Comparison of ENCODE assay signal across 24 cellular contexts in genomic region chr18:24831091-24831490, GRCh38.
DNase-seq lines count a peak whose midpoint lies in the region; ATAC-seq, FAIRE-seq and TF ChIP-seq lines count a peak whose summit lies in the region.
"Had no signal": no experiment of that assay in that cellular context is flagged by ENCODE, and none has a peak within 500 bp of the region (broad histone marks: within the 10 kb centered on the region; RNA-seq: fewer than 3 reads in every experiment).

No MANE protein-coding gene starts in this region.

- TF ChIP-seq RAD21 in IMR-90 (IDR thresholded peaks at IDR 0.05; ENCODE audit: low read length): no peak

- H3K4ac ChIP-seq in IMR-90 (ENCODE audit: low read depth, low read length): peak overlapping the region; percentile 29; the same call in 1 of the 2 replicates

- no peak overlapping the region for H4K8ac ChIP-seq in IMR-90 (ENCODE audit: low read depth in 2 of 2, low read length in 2 of 2)

- ATAC-seq in IMR-90 (ENCODE audit: low read depth) (no peak), GM18505 (IDR thresholded peaks at IDR 0.05; ENCODE audit: unreplicated experiment) (no peak)
- no peak for ATAC-seq in natural killer cell treated with Interleukin-12 subunit alpha and Interleukin-12 subunit beta and Interleukin-15 and Interleukin-18, amount 100 ng/mL, for 72 hours
- ATAC-seq: HCT116, K562 had no signal

- H3K4me1 ChIP-seq in IMR-90 (ENCODE audit: control insufficient read depth, insufficient read depth, low read length) (peaks cover 10% of the 10 kb centered on the region; the same call in 1 of the 2 replicates), endothelial cell of umbilical vein (ENCODE audit: control insufficient read depth, extremely low read depth, insufficient read depth, low read length) (peaks cover 37% of the 10 kb centered on the region)

- no peak overlapping the region for H2AK9ac ChIP-seq in IMR-90 (replicated peaks; ENCODE audit: low read depth, low read length, poor library complexity)

- H4K20me1 ChIP-seq in IMR-90 (ENCODE audit: insufficient read depth, low read length) (no peaks in the 10 kb centered on the region), endothelial cell of umbilical vein (replicated peaks; ENCODE audit: control insufficient read depth, extremely low read depth, insufficient read depth, low read length) (no peaks in the 10 kb centered on the region)

- no peaks in the 10 kb centered on the region for H3K79me2 ChIP-seq in endothelial cell of umbilical vein (ENCODE audit: control insufficient read depth, insufficient read depth, low read length)

- H3K36me3 ChIP-seq in IMR-90 (ENCODE audit: control insufficient read depth, insufficient read depth, low read length) (no peaks in the 10 kb centered on the region), endothelial cell of umbilical vein (ENCODE audit: control insufficient read depth in 2 of 2, extremely low read depth in 1 of 2, insufficient read depth in 2 of 2, low read length in 2 of 2) (no peaks in the 10 kb centered on the region)

- H3K27ac ChIP-seq in IMR-90 (ENCODE audit: insufficient read depth, low read length) (no peak overlapping the region), endothelial cell of umbilical vein (ENCODE audit: insufficient read depth, low read depth, low read length) (peak overlapping the region; percentile 76)
- H3K27ac ChIP-seq: C4-2B, HL-60 had no signal

- dilution Hi-C loops in IMR-90 (cut with HindIII; ENCODE audit: low sequenced_read_pairs, unreplicated experiment) (no loop called here), endothelial cell of umbilical vein (cut with MboI; ENCODE audit: extremely low pct_ligation_motif_present, low sequenced_read_pairs) (no loop called here)

- H2BK5ac ChIP-seq in IMR-90 (ENCODE audit: low read depth, low read length, poor library complexity, severe bottlenecking): no peak overlapping the region

- no peak overlapping the region for H4K5ac ChIP-seq in IMR-90 (ENCODE audit: low read depth, low read length)

- no peak overlapping the region for H3K23ac ChIP-seq in IMR-90 (ENCODE audit: low read depth, low read length)

- H3K9me1 ChIP-seq in IMR-90 (ENCODE audit: insufficient read depth, low read length) (no peaks in the 10 kb centered on the region), endothelial cell of umbilical vein (replicated peaks; ENCODE audit: control insufficient read depth, extremely low read depth, insufficient read depth, low read length) (no peaks in the 10 kb centered on the region)

- H3K27ac Mint-ChIP-seq in brain: peak overlapping the region in 3 of 5 experiments; percentile 2 to 50 (median 32)
- H3K27ac Mint-ChIP-seq in natural killer cell treated with Interleukin-12 subunit alpha and Interleukin-12 subunit beta and Interleukin-15 and Interleukin-18, amount 100 ng/mL, for 72 hours: no peak overlapping the region
- H3K27ac Mint-ChIP-seq: CD4-positive, alpha-beta T cell; GM23338; HFFc6 had no signal

- H3K79me1 ChIP-seq in IMR-90 (ENCODE audit: low read depth in 1 of 2, low read length in 2 of 2): no peaks in the 10 kb centered on the region

- H3K4me3 ChIP-seq in IMR-90 (ENCODE audit: insufficient read depth, low read depth, low read length): no peak overlapping the region
- H3K4me3 ChIP-seq in endothelial cell of umbilical vein (replicated peaks in 1 of 3; ENCODE audit: insufficient read depth in 1 of 3, low read depth in 1 of 3, low read length in 3 of 3): no peak overlapping the region
- H3K4me3 ChIP-seq: GM23338, K562 had no signal

- H3K4me1 Mint-ChIP-seq in brain: peaks cover 35% of the 10 kb centered on the region
- H3K4me1 Mint-ChIP-seq in natural killer cell treated with Interleukin-12 subunit alpha and Interleukin-12 subunit beta and Interleukin-15 and Interleukin-18, amount 100 ng/mL, for 72 hours (ENCODE audit: low read depth in 2 of 2): no peaks in the 10 kb centered on the region

- FAIRE-seq in endothelial cell of umbilical vein (lab: Jason Lieb, UNC): no peak
- FAIRE-seq: A204.1, D721Med, GM12891, GM18507, K562 had no signal

- no peak overlapping the region for H2BK15ac ChIP-seq in IMR-90 (ENCODE audit: low read depth, low read length)

- intact Hi-C loops in IMR-90 (cut with micrococcal nuclease): no loop called here
- intact Hi-C loops in endothelial cell of umbilical vein (cut with micrococcal nuclease): loop anchor here (1.0 kb wide), 2 partner anchors 17 to 521 kb away; partner anchors contain the start of gene ZNF521

- H3K9ac ChIP-seq in IMR-90 (ENCODE audit: low read depth, low read length): no peak overlapping the region
- peak overlapping the region; percentile 45 for H3K9ac ChIP-seq in endothelial cell of umbilical vein (replicated peaks; ENCODE audit: extremely low read depth, insufficient read depth, low read length)

- POLR2A ChIA-PET in IMR-90 (lab: Charles Lee; ENCODE audit: unreplicated experiment) (no interaction called here), endothelial cell of umbilical vein (lab: Charles Lee) (interaction anchor here (0.6 to 1.2 kb wide), 3 partner anchors 30 to 408 kb away, joined by 3 to 8 read pairs (median 4); no protein-coding TSS in a partner anchor)

- H3K4me2 ChIP-seq in IMR-90 (ENCODE audit: low read depth, low read length): no peak overlapping the region
- peak overlapping the region; percentile 40 for H3K4me2 ChIP-seq in endothelial cell of umbilical vein (ENCODE audit: insufficient read depth, low read length)
- H3K4me2 ChIP-seq: GM23338 had no signal

- TF ChIP-seq CTCF in IMR-90 (conservative IDR thresholded peaks at IDR 0.05; ENCODE audit: low read depth, low read length) (no peak), brain (conservative IDR thresholded peaks at IDR 0.05) (no peak), endothelial cell of umbilical vein (IDR thresholded peaks at IDR 0.05; ENCODE audit: extremely low read depth in 1 of 2, insufficient read depth in 1 of 2, low read depth in 1 of 2, low read length in 2 of 2) (no peak)

- no peak overlapping the region for H2BK20ac ChIP-seq in IMR-90 (ENCODE audit: low read depth, low read length)

- 0 out of 2 replicates have a peak overlapping the region, but pooled peaks have one; percentile 12 for H2AK5ac ChIP-seq in IMR-90 (ENCODE audit: low read depth, low read length)

- H3K18ac ChIP-seq in IMR-90 (ENCODE audit: low read depth, low read length): no peak overlapping the region

- no peaks in the 10 kb centered on the region for H3K36me3 Mint-ChIP-seq in brain
- H3K36me3 Mint-ChIP-seq in natural killer cell treated with Interleukin-12 subunit alpha and Interleukin-12 subunit beta and Interleukin-15 and Interleukin-18, amount 100 ng/mL, for 72 hours: no peaks in the 10 kb centered on the region

- no peaks in the 10 kb centered on the region for H3K9me3 ChIP-seq in IMR-90 (ENCODE audit: control insufficient read depth, insufficient read depth, low read length)
- H3K9me3 ChIP-seq in endothelial cell of umbilical vein (replicated peaks; ENCODE audit: control insufficient read depth, insufficient read depth, low read length): no peaks in the 10 kb centered on the region
- H3K9me3 ChIP-seq: Caco-2 had no signal

- H3K56ac ChIP-seq in IMR-90 (ENCODE audit: extremely low read depth, insufficient read depth, low read length): no peak overlapping the region

- H4K91ac ChIP-seq in IMR-90 (ENCODE audit: insufficient read depth, low read depth, low read length): no peak overlapping the region

- no peak overlapping the region for H3K4me3 Mint-ChIP-seq in brain
- no peak overlapping the region for H3K4me3 Mint-ChIP-seq in natural killer cell treated with Interleukin-12 subunit alpha and Interleukin-12 subunit beta and Interleukin-15 and Interleukin-18, amount 100 ng/mL, for 72 hours
- H3K4me3 Mint-ChIP-seq: CD4-positive, alpha-beta T cell; GM23338; HFFc6 had no signal

- TF ChIP-seq POLR2A in IMR-90 (IDR thresholded peaks at IDR 0.05; ENCODE audit: low read depth, low read length): no peak
- no peak for TF ChIP-seq POLR2A in endothelial cell of umbilical vein (IDR thresholded peaks at IDR 0.05; ENCODE audit: low read depth, low read length)
- TF ChIP-seq POLR2A in GM18505 (IDR thresholded peaks at IDR 0.05; ENCODE audit: borderline replicate concordance, extremely low read depth, insufficient read depth, insufficient read length): no peak

- 91% methylated on average over 3 of the region's 6 CpGs; no CpG with 5 or more reads in 1 of the 2 experiments for WGBS in IMR-90 (ENCODE audit: extremely low coverage in 2 of 2, insufficient read length in 1 of 2), 2 experiments

- no peak overlapping the region; the same call in 1 of the 2 replicates for H2BK120ac ChIP-seq in IMR-90 (ENCODE audit: low read depth, low read length)

- in situ Hi-C loops in IMR-90 (cut with MboI; ENCODE audit: low sequenced_read_pairs): no loop called here

- no peak for DNase-seq in IMR-90
- DNase-seq in endothelial cell of umbilical vein (ENCODE audit: low read depth, low spot score): no peak
- peak; percentile 9 for DNase-seq in retina
- DNase-seq in DMS153 treated with DMSO at 0.1 percent for 48 hours (lab: John Stamatoyannopoulos, UW; ENCODE audit: unreplicated experiment): no peak
- no peak for DNase-seq in natural killer cell treated with Interleukin-12 subunit alpha and Interleukin-12 subunit beta and Interleukin-15 and Interleukin-18, amount 100 ng/mL, for 72 hours (ENCODE audit: low spot score)
- DNase-seq: ACHN; AML-193; CD4-positive, alpha-beta T cell; DND-41; EL; H7; HFFc6 had no signal

- CTCF ChIA-PET in IMR-90 (lab: Yijun Ruan, JAX) (no interaction called here), endothelial cell of umbilical vein (lab: Charles Lee) (interaction anchor here (0.9 to 1.5 kb wide), 10 partner anchors 13 to 397 kb away, joined by 3 to 11 read pairs (median 4); no protein-coding TSS in a partner anchor)

- H3K27me3 ChIP-seq in IMR-90 (ENCODE audit: control insufficient read depth, insufficient read depth, low read length): peaks cover 7% of the 10 kb centered on the region; the same call in 1 of the 2 replicates
- no peaks in the 10 kb centered on the region for H3K27me3 ChIP-seq in endothelial cell of umbilical vein (ENCODE audit: control insufficient read depth in 2 of 2, insufficient read depth in 2 of 2, low read length in 2 of 2)

- H3K14ac ChIP-seq in IMR-90 (replicated peaks; ENCODE audit: low read depth, low read length): no peak overlapping the region

- H2AFZ ChIP-seq in IMR-90 (replicated peaks; ENCODE audit: low read length, poor library complexity) (no peak overlapping the region), endothelial cell of umbilical vein (ENCODE audit: low read depth, low read length) (no peak overlapping the region)
- H2AFZ ChIP-seq: GM23338 had no signal

- no TSS peak for BruUV-seq in IMR-90 (replicated peaks; lab: Mats Ljungman, UMichigan)
- BruUV-seq in endothelial cell of umbilical vein (replicated peaks; lab: Mats Ljungman, UMichigan): no TSS peak

- peaks cover 0 to 8% (median 0%) of the 10 kb centered on the region in 5 experiments for H3K9me3 Mint-ChIP-seq in brain
- H3K9me3 Mint-ChIP-seq in natural killer cell treated with Interleukin-12 subunit alpha and Interleukin-12 subunit beta and Interleukin-15 and Interleukin-18, amount 100 ng/mL, for 72 hours: peaks cover 3% of the 10 kb centered on the region
- H3K9me3 Mint-ChIP-seq: CD4-positive, alpha-beta T cell; GM23338; HFFc6 had no signal

- H3K27me3 Mint-ChIP-seq in brain: peaks cover 3% of the 10 kb centered on the region
- H3K27me3 Mint-ChIP-seq in natural killer cell treated with Interleukin-12 subunit alpha and Interleukin-12 subunit beta and Interleukin-15 and Interleukin-18, amount 100 ng/mL, for 72 hours: peaks cover 15 to 19% of the 10 kb centered on the region in 2 donors

Comparison
In these comparisons a context has a peak if more than half of its experiments do, and no peak if none do; other contexts are left out.
1. H3K27ac Mint-ChIP-seq: peak in brain (3 of 5); none in natural killer cell treated with Interleukin-12 subunit alpha and Interleukin-12 subunit beta and Interleukin-15 and Interleukin-18, amount 100 ng/mL, for 72 hours (0 of 2).